ENCODE assay signal across 2 cellular contexts in genomic region chr6:138757131-138757530, GRCh38.
TF ChIP-seq lines count a peak whose summit lies in the region.

No MANE protein-coding gene starts in this region.

TF ChIP-seq in liver, 16 proteins besides CTCF, POLR2A, EP300 and RAD21:
- TF ChIP-seq GABPA (IDR thresholded peaks at IDR 0.05 in 1 of 2, conservative IDR thresholded peaks at IDR 0.05 in 1 of 2) (no peak), NR2F2 (IDR thresholded peaks at IDR 0.05) (peak; percentile 54)

TF ChIP-seq in HepG2, 621 proteins besides CTCF, POLR2A, EP300 and RAD21:
- TF ChIP-seq U2AF1 (optimal IDR thresholded peaks at IDR 0.05; ENCODE audit: low read depth, low read length) (no peak), KDM1A (CRISPR knock-in tag; IDR thresholded peaks at IDR 0.05) (no peak), NCOA2 (CRISPR knock-in tag; IDR thresholded peaks at IDR 0.05) (no peak), FOXC1 (CRISPR knock-in tag; IDR thresholded peaks at IDR 0.05; ENCODE audit: borderline replicate concordance) (no peak), ZNF563 (CRISPR knock-in tag; IDR thresholded peaks at IDR 0.05) (no peak), ZNF234 (CRISPR knock-in tag; conservative IDR thresholded peaks at IDR 0.05) (no peak), ATF5 (CRISPR knock-in tag; IDR thresholded peaks at IDR 0.05; ENCODE audit: low read depth) (no peak), GLI4 (CRISPR knock-in tag; IDR thresholded peaks at IDR 0.05; ENCODE audit: borderline replicate concordance) (no peak), ZNF792 (CRISPR knock-in tag; IDR thresholded peaks at IDR 0.05) (no peak), ZFP82 (CRISPR knock-in tag; IDR thresholded peaks at IDR 0.05; ENCODE audit: borderline replicate concordance) (no peak), ZBTB8A (CRISPR knock-in tag; IDR thresholded peaks at IDR 0.05; ENCODE audit: borderline replicate concordance, low read depth) (no peak), MTF2 (CRISPR knock-in tag; IDR thresholded peaks at IDR 0.05; ENCODE audit: borderline replicate concordance) (no peak)
TF ChIP-seq in HepG2: peak in this region for 0.
